8 cellular contexts compared by ENCODE assay signal in genomic region chr10:92087750-92088395, GRCh38.
DNase-seq lines count a peak whose midpoint lies in the region; ATAC-seq, FAIRE-seq and TF ChIP-seq lines count a peak whose summit lies in the region.

No MANE protein-coding gene starts in this region.

- peak; percentile 100 for TF ChIP-seq RAD21 in GM12878 (IDR thresholded peaks at IDR 0.05; ENCODE audit: insufficient read depth, low read depth, low read length)

- SMC1A ChIA-PET in GM12878 (lab: Charles Lee; ENCODE audit: uncharacterized antibody, unreplicated experiment), result interaction anchor here (0.6 to 7.3 kb wide), 46 partner anchors 9 to 484 kb away, joined by 3 to 80 read pairs (median 4); partner anchors contain the start of genes CPEB3 and MARCHF5

- peaks cover 19% of the 10 kb centered on the region for H3K4me1 ChIP-seq in GM12878 (ENCODE audit: control insufficient read depth, insufficient read depth, low read length)

- H3K79me2 ChIP-seq in GM12878 (ENCODE audit: control insufficient read depth, insufficient read depth, low read length), result no peaks in the 10 kb centered on the region

- no peaks in the 10 kb centered on the region for H3K27me3 ChIP-seq in GM12878 (replicated peaks in 1 of 2; ENCODE audit: control insufficient read depth in 2 of 2, insufficient read depth in 2 of 2, low read length in 1 of 2)

- H3K4me3 ChIP-seq in GM12878, result no peak overlapping the region

- peak; percentile 97 for FAIRE-seq in GM12878 (lab: Jason Lieb, UNC)

- no peak overlapping the region for H3K27ac ChIP-seq in GM12878 (ENCODE audit: control insufficient read depth, insufficient read depth)

- H3K4me3 Mint-ChIP-seq in T-helper 2 cell treated with Interferon-gamma antibody and Interleukin-4, amounts not matched to agents 5 μg/mL and 100 μg/mL, for 36 hours, result no peak overlapping the region

- no peak for TF ChIP-seq POLR2A in GM12878 (IDR thresholded peaks at IDR 0.05; ENCODE audit: low read depth, low read length)

- no TSS peak for BruUV-seq in GM12878 (replicated peaks; lab: Mats Ljungman, UMichigan)

- in situ Hi-C loops in GM12878 (cut with MboI), result loop anchor here (5.0 kb wide), 2 partner anchors 204 to 344 kb away; partner anchors contain the start of genes CPEB3 and MARCHF5

- no peak overlapping the region; the same call in 1 of the 2 replicates for H2AFZ ChIP-seq in GM12878 (ENCODE audit: control insufficient read depth, low read depth, low read length)

- intact Hi-C loops in GM12878 (cut with micrococcal nuclease; ENCODE audit: unreplicated experiment), result loop anchor here (1.0 to 10.0 kb wide), 4 partner anchors 124 to 487 kb away; partner anchors contain the start of genes CPEB3, IDE and MARCHF5

- TF ChIP-seq CTCF in GM12878 (IDR thresholded peaks at IDR 0.05 in 2 of 3, conservative IDR thresholded peaks at IDR 0.05 in 1 of 3; ENCODE audit: control insufficient read depth in 2 of 3, extremely low read depth in 1 of 3, insufficient read depth in 1 of 3, low read depth in 3 of 3, low read length in 3 of 3), result peak; percentile 71 to 98 (median 89)

- no peak overlapping the region for H3K9ac ChIP-seq in GM12878 (ENCODE audit: control insufficient read depth, insufficient read depth, low read length)

- H3K36me3 ChIP-seq in GM12878 (ENCODE audit: control insufficient read depth in 2 of 2, insufficient read depth in 2 of 2, low read length in 1 of 2), result no peaks in the 10 kb centered on the region

- no peaks in the 10 kb centered on the region for H3K9me3 ChIP-seq in GM12878 (replicated peaks; ENCODE audit: control insufficient read depth, insufficient read depth, low read length)

- RAD21 ChIA-PET in GM12878 (lab: Charles Lee; ENCODE audit: unreplicated experiment), result interaction anchor here (0.6 to 3.6 kb wide), 52 partner anchors 9 to 837 kb away, joined by 3 to 60 read pairs (median 3); partner anchors contain the start of genes CPEB3, IDE and MARCHF5

- H3K36me3 Mint-ChIP-seq in T-helper 2 cell treated with Interferon-gamma antibody and Interleukin-4, amounts not matched to agents 5 μg/mL and 100 μg/mL, for 36 hours (ENCODE audit: low read depth), result no peaks in the 10 kb centered on the region

- no peak overlapping the region for H3K27ac Mint-ChIP-seq in T-helper 2 cell treated with Interferon-gamma antibody and Interleukin-4, amounts not matched to agents 5 μg/mL and 100 μg/mL, for 36 hours

- H3K27me3 Mint-ChIP-seq in T-helper 2 cell treated with Interferon-gamma antibody and Interleukin-4, amounts not matched to agents 5 μg/mL and 100 μg/mL, for 36 hours (ENCODE audit: low read depth), result peaks cover 2% of the 10 kb centered on the region

- H4K20me1 ChIP-seq in GM12878 (ENCODE audit: control insufficient read depth, insufficient read depth), result no peaks in the 10 kb centered on the region

- H3K9me3 Mint-ChIP-seq in T-helper 2 cell treated with Interferon-gamma antibody and Interleukin-4, amounts not matched to agents 5 μg/mL and 100 μg/mL, for 36 hours, result no peaks in the 10 kb centered on the region

- ATAC-seq in GM18502 (IDR thresholded peaks at IDR 0.05; ENCODE audit: poor library complexity, unreplicated experiment) (peak; percentile 97), HG02885 (IDR thresholded peaks at IDR 0.05; ENCODE audit: poor library complexity, unreplicated experiment) (peak; percentile 95), GM12878 (peak; percentile 98)

- no peak overlapping the region for H3K4me2 ChIP-seq in GM12878 (ENCODE audit: control insufficient read depth, insufficient read depth)

- POLR2A ChIA-PET in GM12878 (lab: Charles Lee), result interaction anchor here (0.6 to 1.6 kb wide), 5 partner anchors 13 to 453 kb away, joined by 3 to 7 read pairs (median 5); partner anchors contain the start of gene BTAF1

- TF ChIP-seq EP300 in GM12878 (IDR thresholded peaks at IDR 0.05; ENCODE audit: borderline replicate concordance in 1 of 2, control insufficient read depth in 1 of 2, low read depth in 2 of 2, low read length in 2 of 2), result no peak

- CTCF ChIA-PET in GM12878 (lab: Yijun Ruan, JAX), result interaction anchor here (0.7 to 6.2 kb wide), 45 partner anchors 9 to 503 kb away, joined by 3 to 117 read pairs (median 4); partner anchors contain the start of genes CPEB3, IDE and MARCHF5

- WGBS in GM12878 (ENCODE audit: insufficient coverage, insufficient replicate concordance, low lambda C conversion rate, missing lambda C conversion rate), result 0% methylated on average over 6 of the region's 7 CpGs

- H3K4me1 Mint-ChIP-seq in T-helper 2 cell treated with Interferon-gamma antibody and Interleukin-4, amounts not matched to agents 5 μg/mL and 100 μg/mL, for 36 hours (ENCODE audit: low read depth), result peaks cover 3% of the 10 kb centered on the region

- peak; percentile 89 for DNase-seq in A172 (ENCODE audit: low spot score)
- peak; percentile 78 for DNase-seq in NCI-H1694 (lab: John Stamatoyannopoulos, UW)
- DNase-seq in T-helper 2 cell treated with Interferon-gamma antibody and Interleukin-4, amounts not matched to agents 5 μg/mL and 100 μg/mL, for 36 hours (ENCODE audit: low spot score), result peak; percentile 33
- peak; percentile 64 for DNase-seq in GM12878 (ENCODE audit: low read depth, low spot score)
- DNase-seq in iPS DF 19.7 (ENCODE audit: low read depth, low spot score), result peak; percentile 60
- DNase-seq in stimulated activated CD4-positive, alpha-beta T cell treated with anti-CD3 and anti-CD28 coated beads, Interleukin-12 subunit alpha, Interleukin-12 subunit beta, amount 100 ng/mL, for 4 hours, result peak; percentile 24

TF ChIP-seq in GM12878, 131 proteins besides CTCF, POLR2A, EP300 and RAD21 (continues in another document):
- peak; percentile 29 for TF ChIP-seq RELA (IDR thresholded peaks at IDR 0.05; ENCODE audit: borderline replicate concordance, partially characterized antibody)
- peak; percentile 65; the same call in 1 of the 3 replicates for TF ChIP-seq POU2F2 (IDR thresholded peaks at IDR 0.05; ENCODE audit: borderline replicate concordance, low read depth, low read length)
- no peak for TF ChIP-seq HDAC2 (IDR thresholded peaks at IDR 0.05)
- TF ChIP-seq FOXM1 (IDR thresholded peaks at IDR 0.05; ENCODE audit: low read depth, low read length), result peak; percentile 49; the same call in 1 of the 2 replicates
- peak; percentile 45; the same call in 1 of the 2 replicates for TF ChIP-seq YY1 (IDR thresholded peaks at IDR 0.05; ENCODE audit: low read depth, low read length)
- peak; percentile 34 for TF ChIP-seq NR2C1 (IDR thresholded peaks at IDR 0.05)
- peak; percentile 54; the same call in 1 of the 2 replicates for TF ChIP-seq ZSCAN29 (IDR thresholded peaks at IDR 0.05)
- no peak for TF ChIP-seq E4F1 (IDR thresholded peaks at IDR 0.05; ENCODE audit: borderline replicate concordance, partially characterized antibody)
- peak; percentile 52 for TF ChIP-seq ZNF24 (IDR thresholded peaks at IDR 0.05)
- peak; percentile 27; the same call in 1 of the 2 replicates for TF ChIP-seq IRF4 (IDR thresholded peaks at IDR 0.05; ENCODE audit: low read depth, low read length)
- peak; percentile 41; the same call in 1 of the 2 replicates for TF ChIP-seq NBN (IDR thresholded peaks at IDR 0.05)
- TF ChIP-seq ETV6 (conservative IDR thresholded peaks at IDR 0.05 in 1 of 2, IDR thresholded peaks at IDR 0.05 in 1 of 2; ENCODE audit: borderline replicate concordance in 1 of 2, low read depth in 1 of 2), result 0 out of 4 replicates have a peak, but pooled peaks of 1 of the 2 experiments have one; percentile 12
- TF ChIP-seq, protein P1, sequence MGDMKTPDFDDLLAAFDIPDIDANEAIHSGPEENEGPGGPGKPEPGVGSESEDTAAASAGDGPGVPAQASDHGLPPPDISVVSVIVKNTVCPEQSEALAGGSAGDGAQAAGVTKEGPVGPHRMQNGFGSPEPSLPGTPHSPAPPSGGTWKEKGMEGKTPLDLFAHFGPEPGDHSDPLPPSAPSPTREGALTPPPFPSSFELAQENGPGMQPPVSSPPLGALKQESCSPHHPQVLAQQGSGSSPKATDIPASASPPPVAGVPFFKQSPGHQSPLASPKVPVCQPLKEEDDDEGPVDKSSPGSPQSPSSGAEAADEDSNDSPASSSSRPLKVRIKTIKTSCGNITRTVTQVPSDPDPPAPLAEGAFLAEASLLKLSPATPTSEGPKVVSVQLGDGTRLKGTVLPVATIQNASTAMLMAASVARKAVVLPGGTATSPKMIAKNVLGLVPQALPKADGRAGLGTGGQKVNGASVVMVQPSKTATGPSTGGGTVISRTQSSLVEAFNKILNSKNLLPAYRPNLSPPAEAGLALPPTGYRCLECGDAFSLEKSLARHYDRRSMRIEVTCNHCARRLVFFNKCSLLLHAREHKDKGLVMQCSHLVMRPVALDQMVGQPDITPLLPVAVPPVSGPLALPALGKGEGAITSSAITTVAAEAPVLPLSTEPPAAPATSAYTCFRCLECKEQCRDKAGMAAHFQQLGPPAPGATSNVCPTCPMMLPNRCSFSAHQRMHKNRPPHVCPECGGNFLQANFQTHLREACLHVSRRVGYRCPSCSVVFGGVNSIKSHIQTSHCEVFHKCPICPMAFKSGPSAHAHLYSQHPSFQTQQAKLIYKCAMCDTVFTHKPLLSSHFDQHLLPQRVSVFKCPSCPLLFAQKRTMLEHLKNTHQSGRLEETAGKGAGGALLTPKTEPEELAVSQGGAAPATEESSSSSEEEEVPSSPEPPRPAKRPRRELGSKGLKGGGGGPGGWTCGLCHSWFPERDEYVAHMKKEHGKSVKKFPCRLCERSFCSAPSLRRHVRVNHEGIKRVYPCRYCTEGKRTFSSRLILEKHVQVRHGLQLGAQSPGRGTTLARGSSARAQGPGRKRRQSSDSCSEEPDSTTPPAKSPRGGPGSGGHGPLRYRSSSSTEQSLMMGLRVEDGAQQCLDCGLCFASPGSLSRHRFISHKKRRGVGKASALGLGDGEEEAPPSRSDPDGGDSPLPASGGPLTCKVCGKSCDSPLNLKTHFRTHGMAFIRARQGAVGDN (IDR thresholded peaks at IDR 0.05), result no peak

Comparison
In these comparisons a context has a peak if more than half of its experiments do, and no peak if none do; other contexts are left out.
1. DNase-seq: peak in every context shown above with its lines; median percentile 89 in A172; 78 in NCI-H1694; 64 in GM12878; 60 in iPS DF 19.7; 33 in T-helper 2 cell treated with Interferon-gamma antibody and Interleukin-4, amounts not matched to agents 5 μg/mL and 100 μg/mL, for 36 hours; 24 in stimulated activated CD4-positive, alpha-beta T cell treated with anti-CD3 and anti-CD28 coated beads, Interleukin-12 subunit alpha, Interleukin-12 subunit beta, amount 100 ng/mL, for 4 hours.